1 cellular context compared by ENCODE assay signal in the genomic region with DNA sequence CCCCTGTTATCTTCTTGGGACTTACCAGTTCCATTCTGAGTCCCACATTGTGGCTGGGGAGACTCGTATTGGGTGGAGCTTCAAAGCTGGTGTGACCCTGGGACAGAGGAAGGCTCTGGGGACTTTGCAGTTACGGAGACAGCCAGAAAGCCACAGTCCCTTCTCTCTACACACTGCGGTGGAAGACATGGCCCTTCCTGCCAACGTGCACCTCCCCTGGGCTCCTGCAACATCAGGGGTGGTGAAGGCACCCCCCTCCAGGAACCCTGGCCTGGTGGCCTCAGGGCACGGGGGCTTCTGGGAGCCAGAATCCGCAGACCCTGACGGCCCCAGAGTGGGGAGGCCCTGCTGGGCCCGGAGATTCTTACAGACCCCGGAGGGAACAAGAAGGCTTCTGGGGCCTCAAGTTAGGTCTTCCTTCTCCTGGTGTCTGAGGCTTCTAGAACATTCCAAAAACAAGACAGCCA.
TF ChIP-seq lines count a peak whose summit lies in the region.

No MANE protein-coding gene starts in this region.

TF ChIP-seq in GM12878, 131 proteins besides CTCF, POLR2A, EP300 and RAD21:
- TF ChIP-seq, protein P1, sequence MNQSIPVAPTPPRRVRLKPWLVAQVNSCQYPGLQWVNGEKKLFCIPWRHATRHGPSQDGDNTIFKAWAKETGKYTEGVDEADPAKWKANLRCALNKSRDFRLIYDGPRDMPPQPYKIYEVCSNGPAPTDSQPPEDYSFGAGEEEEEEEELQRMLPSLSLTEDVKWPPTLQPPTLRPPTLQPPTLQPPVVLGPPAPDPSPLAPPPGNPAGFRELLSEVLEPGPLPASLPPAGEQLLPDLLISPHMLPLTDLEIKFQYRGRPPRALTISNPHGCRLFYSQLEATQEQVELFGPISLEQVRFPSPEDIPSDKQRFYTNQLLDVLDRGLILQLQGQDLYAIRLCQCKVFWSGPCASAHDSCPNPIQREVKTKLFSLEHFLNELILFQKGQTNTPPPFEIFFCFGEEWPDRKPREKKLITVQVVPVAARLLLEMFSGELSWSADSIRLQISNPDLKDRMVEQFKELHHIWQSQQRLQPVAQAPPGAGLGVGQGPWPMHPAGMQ (IDR thresholded peaks at IDR 0.05; ENCODE audit: borderline replicate concordance): no peak
- TF ChIP-seq MYB (IDR thresholded peaks at IDR 0.05; ENCODE audit: borderline replicate concordance, low read depth, low read length) (no peak), GATAD2B (conservative IDR thresholded peaks at IDR 0.05; ENCODE audit: low read depth) (no peak), GABPA (IDR thresholded peaks at IDR 0.05; ENCODE audit: low read depth) (no peak), MEF2B (IDR thresholded peaks at IDR 0.05; ENCODE audit: partially characterized antibody, poor library complexity, severe bottlenecking) (peak; percentile 50), RUNX3 (IDR thresholded peaks at IDR 0.05; ENCODE audit: low read length) (peak; percentile 26)
- TF ChIP-seq, protein P2, sequence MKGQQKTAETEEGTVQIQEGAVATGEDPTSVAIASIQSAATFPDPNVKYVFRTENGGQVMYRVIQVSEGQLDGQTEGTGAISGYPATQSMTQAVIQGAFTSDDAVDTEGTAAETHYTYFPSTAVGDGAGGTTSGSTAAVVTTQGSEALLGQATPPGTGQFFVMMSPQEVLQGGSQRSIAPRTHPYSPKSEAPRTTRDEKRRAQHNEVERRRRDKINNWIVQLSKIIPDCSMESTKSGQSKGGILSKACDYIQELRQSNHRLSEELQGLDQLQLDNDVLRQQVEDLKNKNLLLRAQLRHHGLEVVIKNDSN (IDR thresholded peaks at IDR 0.05; ENCODE audit: borderline replicate concordance, extremely low read length, insufficient read depth, low read depth, low read length): no peak
- TF ChIP-seq, protein P3, sequence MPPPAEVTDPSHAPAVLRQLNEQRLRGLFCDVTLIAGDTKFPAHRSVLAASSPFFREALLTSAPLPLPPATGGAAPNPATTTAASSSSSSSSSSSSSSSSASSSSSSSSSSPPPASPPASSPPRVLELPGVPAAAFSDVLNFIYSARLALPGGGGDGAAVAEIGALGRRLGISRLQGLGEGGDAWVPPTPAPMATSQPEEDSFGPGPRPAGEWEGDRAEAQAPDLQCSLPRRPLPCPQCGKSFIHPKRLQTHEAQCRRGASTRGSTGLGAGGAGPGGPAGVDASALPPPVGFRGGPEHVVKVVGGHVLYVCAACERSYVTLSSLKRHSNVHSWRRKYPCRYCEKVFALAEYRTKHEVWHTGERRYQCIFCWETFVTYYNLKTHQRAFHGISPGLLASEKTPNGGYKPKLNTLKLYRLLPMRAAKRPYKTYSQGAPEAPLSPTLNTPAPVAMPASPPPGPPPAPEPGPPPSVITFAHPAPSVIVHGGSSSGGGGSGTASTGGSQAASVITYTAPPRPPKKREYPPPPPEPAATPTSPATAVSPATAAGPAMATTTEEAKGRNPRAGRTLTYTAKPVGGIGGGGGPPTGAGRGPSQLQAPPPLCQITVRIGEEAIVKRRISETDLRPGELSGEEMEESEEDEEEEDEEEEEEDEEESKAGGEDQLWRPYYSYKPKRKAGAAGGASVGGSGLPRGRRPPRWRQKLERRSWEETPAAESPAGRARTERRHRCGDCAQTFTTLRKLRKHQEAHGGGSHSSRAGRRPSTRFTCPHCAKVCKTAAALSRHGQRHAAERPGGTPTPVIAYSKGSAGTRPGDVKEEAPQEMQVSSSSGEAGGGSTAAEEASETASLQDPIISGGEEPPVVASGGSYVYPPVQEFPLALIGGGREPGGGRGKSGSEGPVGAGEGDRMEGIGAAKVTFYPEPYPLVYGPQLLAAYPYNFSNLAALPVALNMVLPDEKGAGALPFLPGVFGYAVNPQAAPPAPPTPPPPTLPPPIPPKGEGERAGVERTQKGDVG (CRISPR knock-in tag; IDR thresholded peaks at IDR 0.05): no peak
